9 cellular contexts compared by ENCODE assay signal in genomic region chr10:43078986-43079273, GRCh38. TPM values are rescaled to one million over a fixed set of nuclear protein-coding genes. Genes with fewer than 3 reads are reported as not detected.
DNase-seq lines count a peak whose midpoint lies in the region; ATAC-seq and TF ChIP-seq lines count a peak whose summit lies in the region.
"Had no signal": no experiment of that assay in that cellular context is flagged by ENCODE, and none has a peak within 500 bp of the region (broad histone marks: within the 10 kb centered on the region; RNA-seq: fewer than 3 reads in every experiment).

No MANE protein-coding gene starts in this region.

- peak; percentile 29 for ATAC-seq in stimulated activated effector memory CD8-positive, alpha-beta T cell treated with anti-CD3 and anti-CD28 coated beads, Interleukin-12 subunit alpha, Interleukin-12 subunit beta, amount 100 ng/mL, for 72 hours
- no peak for ATAC-seq in naive thymus-derived CD8-positive, alpha-beta T cell

- POLR2A ChIA-PET in naive thymus-derived CD8-positive, alpha-beta T cell (lab: Charles Lee): no interaction called here

- DNase-seq in ACHN: peak; percentile 31
- peak; percentile 56 to 62 for DNase-seq in SHP77 (lab: John Stamatoyannopoulos, UW)
- DNase-seq in fibroblast of the aortic adventitia (ENCODE audit: low read depth): peak; percentile 3
- DNase-seq in stimulated activated effector memory CD8-positive, alpha-beta T cell treated with anti-CD3 and anti-CD28 coated beads, Interleukin-12 subunit alpha, Interleukin-12 subunit beta, amount 100 ng/mL, for 72 hours (ENCODE audit: low spot score in 2 of 2): peak in 1 of 2 donors; percentile 61
- no peak for DNase-seq in naive thymus-derived CD8-positive, alpha-beta T cell
- no peak for DNase-seq in GOT3 (lab: John Stamatoyannopoulos, UW)
- DNase-seq in NCI-H2171 (lab: John Stamatoyannopoulos, UW): no peak

- H3K9me3 Mint-ChIP-seq in stimulated activated effector memory CD8-positive, alpha-beta T cell treated with anti-CD3 and anti-CD28 coated beads, Interleukin-12 subunit alpha, Interleukin-12 subunit beta, amount 100 ng/mL, for 72 hours: no peaks in the 10 kb centered on the region
- H3K9me3 Mint-ChIP-seq in naive thymus-derived CD8-positive, alpha-beta T cell: no peaks in the 10 kb centered on the region
- H3K9me3 Mint-ChIP-seq: dendritic cell treated with granulocyte-macrophage colony-stimulating factor and Interleukin-4, amounts not matched to agents 40 ng/mL and 50 ng/mL, for 4 days had no signal

- peaks cover 11 to 63% (median 39%) of the 10 kb centered on the region in 5 donors for H3K27me3 Mint-ChIP-seq in naive thymus-derived CD8-positive, alpha-beta T cell

- no peak overlapping the region for H3K4me3 ChIP-seq in fibroblast of the aortic adventitia (ENCODE audit: low read depth, low read length)

- in situ Hi-C loops in ACHN (cut with HindIII; ENCODE audit: low pct_ligation_motif_present, low pct_unique_long_range_greater_than_20kb, low sequenced_read_pairs): no loop called here

- peaks cover 8% of the 10 kb centered on the region for H3K4me1 Mint-ChIP-seq in stimulated activated effector memory CD8-positive, alpha-beta T cell treated with anti-CD3 and anti-CD28 coated beads, Interleukin-12 subunit alpha, Interleukin-12 subunit beta, amount 100 ng/mL, for 72 hours
- H3K4me1 Mint-ChIP-seq in naive thymus-derived CD8-positive, alpha-beta T cell: peaks cover 0 to 7% (median 4%) of the 10 kb centered on the region in 4 donors

- peak; percentile 58 for TF ChIP-seq CTCF in GM12873 (IDR thresholded peaks at IDR 0.05; ENCODE audit: insufficient read depth, low read depth, low read length, missing control alignments)
- TF ChIP-seq CTCF in fibroblast of the aortic adventitia (IDR thresholded peaks at IDR 0.05; ENCODE audit: insufficient read depth, low read length): peak; percentile 47

- H3K4me3 Mint-ChIP-seq in stimulated activated effector memory CD8-positive, alpha-beta T cell treated with anti-CD3 and anti-CD28 coated beads, Interleukin-12 subunit alpha, Interleukin-12 subunit beta, amount 100 ng/mL, for 72 hours: no peak overlapping the region
- H3K4me3 Mint-ChIP-seq in naive thymus-derived CD8-positive, alpha-beta T cell: peak overlapping the region in 5 of 10 donors; percentile 9 to 60 (median 30)
- H3K4me3 Mint-ChIP-seq: dendritic cell treated with granulocyte-macrophage colony-stimulating factor and Interleukin-4, amounts not matched to agents 40 ng/mL and 50 ng/mL, for 4 days had no signal

- no peaks in the 10 kb centered on the region for H3K36me3 Mint-ChIP-seq in stimulated activated effector memory CD8-positive, alpha-beta T cell treated with anti-CD3 and anti-CD28 coated beads, Interleukin-12 subunit alpha, Interleukin-12 subunit beta, amount 100 ng/mL, for 72 hours
- H3K36me3 Mint-ChIP-seq in naive thymus-derived CD8-positive, alpha-beta T cell: no peaks in the 10 kb centered on the region

- no peak overlapping the region for H3K27ac Mint-ChIP-seq in stimulated activated effector memory CD8-positive, alpha-beta T cell treated with anti-CD3 and anti-CD28 coated beads, Interleukin-12 subunit alpha, Interleukin-12 subunit beta, amount 100 ng/mL, for 72 hours
- no peak overlapping the region for H3K27ac Mint-ChIP-seq in naive thymus-derived CD8-positive, alpha-beta T cell
- H3K27ac Mint-ChIP-seq: dendritic cell treated with granulocyte-macrophage colony-stimulating factor and Interleukin-4, amounts not matched to agents 40 ng/mL and 50 ng/mL, for 4 days had no signal

RNA-seq across cellular contexts. Expression of gene RET, which starts 2.1 kb away (rescaled TPM):
- total RNA-seq in fibroblast of the aortic adventitia (ENCODE audit: low replicate concordance): 0.08 and 0.27 TPM in 2 replicates
- total RNA-seq in naive thymus-derived CD8-positive, alpha-beta T cell: not detected
- polyA plus RNA-seq in naive thymus-derived CD8-positive, alpha-beta T cell: not detected

RNA-seq across cellular contexts. Expression of gene CSGALNACT2, which starts 59.3 kb away (rescaled TPM):
- 35.7 and 38.9 TPM in 2 replicates for total RNA-seq in fibroblast of the aortic adventitia (ENCODE audit: low replicate concordance)
- 10 to 100 TPM; 56.9 to 61.0 TPM for total RNA-seq in naive thymus-derived CD8-positive, alpha-beta T cell
- 10 to 100 TPM; 15.0 to 20.0 (median 16.2) TPM for polyA plus RNA-seq in naive thymus-derived CD8-positive, alpha-beta T cell

Comparison
In these comparisons a context has a peak if more than half of its experiments do, and no peak if none do; other contexts are left out.
1. DNase-seq: peak in ACHN (single experiment), SHP77 (2 of 2) and fibroblast of the aortic adventitia (single experiment); none in naive thymus-derived CD8-positive, alpha-beta T cell (0 of 10), GOT3 (single experiment) and NCI-H2171 (single experiment).